27 cellular contexts compared by ENCODE assay signal in the genomic region with DNA sequence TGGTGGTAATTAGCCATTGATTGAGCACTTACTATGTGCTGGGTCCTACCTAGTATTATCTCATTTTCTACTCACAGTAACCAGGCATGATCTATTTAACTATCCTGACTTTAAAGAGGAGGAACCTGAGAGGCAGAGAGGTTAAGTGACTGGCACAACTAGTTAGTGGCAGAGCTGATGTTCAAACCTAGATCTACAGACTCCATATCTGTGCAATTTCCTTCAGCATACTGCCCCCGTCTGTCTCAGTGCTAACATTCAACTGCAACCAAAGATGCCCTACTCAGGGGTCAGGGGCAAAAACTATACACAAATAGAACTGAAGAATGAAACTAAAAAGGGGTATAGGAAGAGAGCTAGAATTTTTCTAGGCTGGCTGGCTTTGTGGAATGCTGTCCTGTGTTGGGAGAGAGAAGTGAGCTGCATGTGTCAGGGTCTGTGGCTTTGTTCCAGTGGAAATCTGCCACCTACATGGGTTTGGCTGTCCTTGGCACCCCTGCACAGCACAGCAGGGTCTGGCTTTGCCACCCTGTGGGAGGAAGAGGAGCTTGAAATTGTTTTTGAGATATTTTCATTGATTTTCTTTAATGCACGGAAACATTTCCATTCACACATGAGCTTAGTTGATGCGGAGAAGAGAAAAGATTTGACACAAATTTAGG.
DNase-seq lines count a peak whose midpoint lies in the region; TF ChIP-seq lines count a peak whose summit lies in the region.
"Had no signal": no experiment of that assay in that cellular context is flagged by ENCODE, and none has a peak within 500 bp of the region (broad histone marks: within the 10 kb centered on the region; RNA-seq: fewer than 3 reads in every experiment).

No MANE protein-coding gene starts in this region.

- H2BK12ac ChIP-seq in H9 (ENCODE audit: insufficient read length, low read depth, low read length) = no peak overlapping the region

- no peak overlapping the region for H3K56ac ChIP-seq in H9 (ENCODE audit: insufficient read length, low read depth, low read length)

- no peak overlapping the region for H3K18ac ChIP-seq in H9 (ENCODE audit: insufficient read length, low read depth, low read length)

- no peaks in the 10 kb centered on the region for H3K79me1 ChIP-seq in H9 (ENCODE audit: insufficient read depth, low read depth, low read length, poor library complexity, severe bottlenecking)

- no peak for DNase-seq in A673 (ENCODE audit: low spot score)
- DNase-seq in H9 = no peak
- DNase-seq in fibroblast of mammary gland (ENCODE audit: low read depth) = peak; percentile 0
- no peak for DNase-seq in GM10248 (ENCODE audit: extremely low spot score)
- DNase-seq in immature natural killer cell = no peak
- no peak for DNase-seq in cerebellar nuclear complex (lab: John Stamatoyannopoulos, UW)
- no peak for DNase-seq in stimulated activated CD8-positive, alpha-beta memory T cell treated with anti-CD3 and anti-CD28 coated beads, Interleukin-4, amount 100 ng/mL, for 48 hours
- DNase-seq: activated CD8-positive, alpha-beta T cell treated with anti-CD3 and anti-CD28 coated beads, Interleukin-2, amount 10 ng/mL, durations not matched to agents 7 days and 5 days; activated effector memory CD4-positive, alpha-beta T cell treated with anti-CD3 and anti-CD28 coated beads, Interleukin-2, amount 50 U/mL, for 16 hours; activated naive CD8-positive, alpha-beta T cell treated with anti-CD3 and anti-CD28 coated beads, Interleukin-2, amount 50 U/mL, for 24 hours; activated T-cell treated with anti-CD3 and anti-CD28 coated beads for 4 hours; Calu3; heart right ventricle; HFFc6; Karpas-422; left lung; midbrain; natural killer cell; NCI-H2029; NCI-H226; SJCRH30; stimulated activated CD4-positive, alpha-beta T cell treated with anti-CD3 and anti-CD28 coated beads, Interleukin-12 subunit alpha, Interleukin-12 subunit beta, amount 100 ng/mL, for 4 hours; stimulated activated naive CD8-positive, alpha-beta T cell treated with anti-CD3 and anti-CD28 coated beads, Interleukin-15, Interleukin-2, amounts not matched to agents 100 U/mL and 50 U/mL, for 24 hours had no signal

- H3K9me2 ChIP-seq in OCI-LY1 (ENCODE audit: low read depth, low read length) = no peaks in the 10 kb centered on the region

- no peak overlapping the region for H3K27ac Mint-ChIP-seq in H9
- no peak overlapping the region for H3K27ac Mint-ChIP-seq in immature natural killer cell
- H3K27ac Mint-ChIP-seq: activated CD8-positive, alpha-beta T cell treated with anti-CD3 and anti-CD28 coated beads, Interleukin-2, amount 10 ng/mL, durations not matched to agents 7 days and 5 days; activated naive CD8-positive, alpha-beta T cell treated with anti-CD3 and anti-CD28 coated beads, Interleukin-2, amount 50 U/mL, for 24 hours; HFFc6; natural killer cell had no signal

- POLR2A ChIA-PET in A673 (lab: Charles Lee; ENCODE audit: low non-redundant PET) (no interaction called here), GM10248 (lab: Yijun Ruan, JAX) (no interaction called here)

- H2BK15ac ChIP-seq in H9 (ENCODE audit: low read depth, low read length) = no peak overlapping the region

- no peaks in the 10 kb centered on the region for H3K23me2 ChIP-seq in H9 (ENCODE audit: insufficient read length, low read depth, low read length, poor library complexity, severe bottlenecking)

- CTCF ChIA-PET in A673 (lab: Charles Lee) = no interaction called here
- CTCF ChIA-PET in GM10248 (lab: Yijun Ruan, JAX) = interaction anchor here (0.9 to 1.1 kb wide), 2 partner anchors 16 to 25 kb away, joined by 3 to 4 read pairs; no protein-coding TSS in a partner anchor

- no peaks in the 10 kb centered on the region for H3K9me3 Mint-ChIP-seq in H9
- H3K9me3 Mint-ChIP-seq in immature natural killer cell = no peaks in the 10 kb centered on the region
- H3K9me3 Mint-ChIP-seq: activated naive CD8-positive, alpha-beta T cell treated with anti-CD3 and anti-CD28 coated beads, Interleukin-2, amount 50 U/mL, for 24 hours; natural killer cell had no signal

- H3K4me3 Mint-ChIP-seq in H9 (no peak overlapping the region), immature natural killer cell (no peak overlapping the region)
- H3K4me3 Mint-ChIP-seq: activated CD8-positive, alpha-beta T cell treated with anti-CD3 and anti-CD28 coated beads, Interleukin-2, amount 10 ng/mL, durations not matched to agents 7 days and 5 days; activated naive CD8-positive, alpha-beta T cell treated with anti-CD3 and anti-CD28 coated beads, Interleukin-2, amount 50 U/mL, for 24 hours; HFFc6; natural killer cell had no signal

- intact Hi-C loops in A673 (cut with micrococcal nuclease; ENCODE audit: unreplicated experiment) = no loop called here

- H3K36me3 ChIP-seq in A673 (ENCODE audit: insufficient read depth, low read length, poor library complexity, severe bottlenecking) (no peaks in the 10 kb centered on the region), OCI-LY1 (ENCODE audit: insufficient read depth, low read length) (no peaks in the 10 kb centered on the region)
- H3K36me3 ChIP-seq: BLaER1 treated with 17β-estradiol and CSF1 and Interleukin-3, amounts not matched to agents 10 nM and 100 nM; heart right ventricle; left lung; SJCRH30; thoracic aorta; vagina had no signal

- no peak overlapping the region for H2AFZ ChIP-seq in H9 (ENCODE audit: low read length)
- H2AFZ ChIP-seq in OCI-LY1 (ENCODE audit: low read length) = no peak overlapping the region

- H2BK20ac ChIP-seq in H9 (ENCODE audit: low read depth, low read length, poor library complexity, severe bottlenecking) = no peak overlapping the region

- H3K27me3 ChIP-seq in A673 (replicated peaks; ENCODE audit: insufficient read depth, low read depth, low read length, poor library complexity) (peaks cover 70% of the 10 kb centered on the region), H9 (ENCODE audit: insufficient read depth, low read length) (no peaks in the 10 kb centered on the region), OCI-LY1 (ENCODE audit: insufficient read depth, low read length) (no peaks in the 10 kb centered on the region)
- H3K27me3 ChIP-seq: BLaER1 treated with 17β-estradiol and CSF1 and Interleukin-3, amounts not matched to agents 10 nM and 100 nM; SJCRH30; vagina had no signal

- H3K9ac ChIP-seq in H9 (ENCODE audit: extremely low read depth, insufficient read length, low read length) (no peak overlapping the region), OCI-LY1 (ENCODE audit: low read length) (no peak overlapping the region)
- H3K9ac ChIP-seq: BLaER1 treated with 17β-estradiol and CSF1 and Interleukin-3, amounts not matched to agents 10 nM and 100 nM had no signal

- BruUV-seq in A673 (replicated peaks; lab: Mats Ljungman, UMichigan) = no TSS peak

- H2BK5ac ChIP-seq in H9 (ENCODE audit: insufficient read length, low read length) = no peak overlapping the region

- H3K27me3 Mint-ChIP-seq in H9 (ENCODE audit: low read depth) (peaks cover 7% of the 10 kb centered on the region; the same call in 1 of the 2 replicates), immature natural killer cell (ENCODE audit: low read depth in 3 of 3) (peaks cover 3 to 5% (median 3%) of the 10 kb centered on the region in 3 donors)
- H3K27me3 Mint-ChIP-seq: activated naive CD8-positive, alpha-beta T cell treated with anti-CD3 and anti-CD28 coated beads, Interleukin-2, amount 50 U/mL, for 24 hours had no signal

- no peak overlapping the region for H3K4me2 ChIP-seq in H9 (ENCODE audit: insufficient read depth, insufficient read length, low read length)
- no peak overlapping the region for H3K4me2 ChIP-seq in OCI-LY1 (ENCODE audit: low read length)
- H3K4me2 ChIP-seq: BLaER1 treated with 17β-estradiol and CSF1 and Interleukin-3, amounts not matched to agents 10 nM and 100 nM had no signal

- 0 out of 2 replicates have a peak, but pooled peaks have one; percentile 13 for TF ChIP-seq CTCF in A673 (conservative IDR thresholded peaks at IDR 0.05; ENCODE audit: low read depth, low read length)
- TF ChIP-seq CTCF in H9 (conservative IDR thresholded peaks at IDR 0.05) = 0 out of 3 replicates have a peak, but pooled peaks have one; percentile 15
- TF ChIP-seq CTCF in OCI-LY1 (IDR thresholded peaks at IDR 0.05; ENCODE audit: low read length) = peak; percentile 11; the same call in 1 of the 2 replicates
- TF ChIP-seq CTCF in fibroblast of mammary gland (conservative IDR thresholded peaks at IDR 0.05; ENCODE audit: control insufficient read depth, insufficient read depth, low read depth, low read length) = no peak
- TF ChIP-seq CTCF in GM10248 (IDR thresholded peaks at IDR 0.05; ENCODE audit: control extremely low read depth, extremely low read depth, low read depth, missing control alignments) = no peak

- H3K27ac ChIP-seq in A673 (ENCODE audit: low read depth, low read length, poor library complexity, severe bottlenecking) (no peak overlapping the region), H9 (ENCODE audit: insufficient read length, low read depth, low read length) (no peak overlapping the region), OCI-LY1 (ENCODE audit: low read depth, low read length, poor library complexity, severe bottlenecking) (no peak overlapping the region)
- H3K27ac ChIP-seq: BLaER1 treated with 17β-estradiol and CSF1 and Interleukin-3, amounts not matched to agents 10 nM and 100 nM; heart right ventricle; left lung; SJCRH30; thoracic aorta; vagina had no signal

- H3K4me1 Mint-ChIP-seq in H9 (peaks cover 3 to 17% of the 10 kb centered on the region in 2 experiments; a peak in 3 of 4 replicates), immature natural killer cell (no peaks in the 10 kb centered on the region)
- H3K4me1 Mint-ChIP-seq: activated naive CD8-positive, alpha-beta T cell treated with anti-CD3 and anti-CD28 coated beads, Interleukin-2, amount 50 U/mL, for 24 hours; natural killer cell had no signal

- WGBS in H9 (ENCODE audit: extremely low coverage, insufficient read length, low lambda C conversion rate) = no CpG with 5 or more reads among the region's 3 CpGs

- H3F3A ChIP-seq in OCI-LY1 (ENCODE audit: insufficient read depth, low read length) = no peaks in the 10 kb centered on the region

- H3K79me2 ChIP-seq in H9 (ENCODE audit: insufficient read depth, low read length) = no peaks in the 10 kb centered on the region
- no peaks in the 10 kb centered on the region for H3K79me2 ChIP-seq in OCI-LY1 (ENCODE audit: insufficient read depth, low read length)

- H4K91ac ChIP-seq in H9 (ENCODE audit: insufficient read length, low read depth, low read length) = no peak overlapping the region

- H3K23ac ChIP-seq in H9 (ENCODE audit: insufficient read length, low read depth, low read length) = no peak overlapping the region

- no peak overlapping the region for H2BK120ac ChIP-seq in H9 (ENCODE audit: low read depth, low read length, poor library complexity, severe bottlenecking)

- H3K14ac ChIP-seq in H9 (ENCODE audit: insufficient read depth, low read length) = no peak overlapping the region

- H3K36me3 Mint-ChIP-seq in H9 (ENCODE audit: insufficient read depth in 1 of 3, low read depth in 3 of 3) (no peaks in the 10 kb centered on the region), immature natural killer cell (no peaks in the 10 kb centered on the region)
- H3K36me3 Mint-ChIP-seq: natural killer cell had no signal

- H3K9me3 ChIP-seq in A673 (ENCODE audit: low read depth, low read length, poor library complexity, severe bottlenecking) = no peaks in the 10 kb centered on the region
- no peaks in the 10 kb centered on the region for H3K9me3 ChIP-seq in H9 (ENCODE audit: control insufficient read depth, low read depth, low read length)
- no peaks in the 10 kb centered on the region for H3K9me3 ChIP-seq in OCI-LY1 (ENCODE audit: low read length)
- H3K9me3 ChIP-seq: heart right ventricle, left lung, SJCRH30, thoracic aorta, vagina had no signal

- H3K4ac ChIP-seq in H9 (ENCODE audit: low read depth, low read length) = no peak overlapping the region

- H4K20me1 ChIP-seq in H9 (ENCODE audit: control insufficient read depth, insufficient read depth, insufficient read length) = no peaks in the 10 kb centered on the region
- H4K20me1 ChIP-seq in OCI-LY1 (ENCODE audit: insufficient read depth, low read length) = no peaks in the 10 kb centered on the region
- H4K20me1 ChIP-seq: BLaER1 treated with 17β-estradiol and CSF1 and Interleukin-3, amounts not matched to agents 10 nM and 100 nM had no signal

- H3K4me3 ChIP-seq in A673 (ENCODE audit: low read depth, low read length, poor library complexity, severe bottlenecking) = no peak overlapping the region
- H3K4me3 ChIP-seq in OCI-LY1 (ENCODE audit: low read depth, low read length, poor library complexity, severe bottlenecking) = no peak overlapping the region
- no peak overlapping the region for H3K4me3 ChIP-seq in fibroblast of mammary gland (ENCODE audit: control insufficient read depth, low read depth, low read length)
- H3K4me3 ChIP-seq: BLaER1 treated with 17β-estradiol and CSF1 and Interleukin-3, amounts not matched to agents 10 nM and 100 nM; heart right ventricle; left lung; SJCRH30; thoracic aorta; vagina had no signal

- H3K4me1 ChIP-seq in A673 (ENCODE audit: insufficient read depth, low read length, poor library complexity, severe bottlenecking) = no peaks in the 10 kb centered on the region
- H3K4me1 ChIP-seq in H9 (ENCODE audit: insufficient read depth, low read length) = no peaks in the 10 kb centered on the region
- no peaks in the 10 kb centered on the region for H3K4me1 ChIP-seq in OCI-LY1 (ENCODE audit: insufficient read depth, low read length, severe bottlenecking)
- H3K4me1 ChIP-seq: BLaER1 treated with 17β-estradiol and CSF1 and Interleukin-3, amounts not matched to agents 10 nM and 100 nM; left lung; SJCRH30; vagina had no signal

- H4K8ac ChIP-seq in H9 (replicated peaks; ENCODE audit: insufficient read length, low read depth, low read length) = no peak overlapping the region

- H3T11ph ChIP-seq in H9 (ENCODE audit: low read length) = no peak overlapping the region

- no peak overlapping the region for H4K5ac ChIP-seq in H9 (ENCODE audit: insufficient read length, low read depth, low read length)

- no peak overlapping the region for H2AK5ac ChIP-seq in H9 (ENCODE audit: insufficient read length, low read length)

Comparison
In these comparisons a context has a peak if more than half of its experiments do, and no peak if none do; other contexts are left out.
1. CTCF ChIP-seq: peak in A673 (single experiment), H9 (single experiment) and OCI-LY1 (single experiment); none in fibroblast of mammary gland (single experiment) and GM10248 (single experiment).